ENCODE assay signal across 14 cellular contexts in genomic region chr12:121774968-121775474, GRCh38. TPM values are rescaled to one million over a fixed set of nuclear protein-coding genes. Genes with fewer than 3 reads are reported as not detected.
DNase-seq lines count a peak whose midpoint lies in the region; ATAC-seq and TF ChIP-seq lines count a peak whose summit lies in the region.
"Had no signal": no experiment of that assay in that cellular context is flagged by ENCODE, and none has a peak within 500 bp of the region (broad histone marks: within the 10 kb centered on the region; RNA-seq: fewer than 3 reads in every experiment).

No MANE protein-coding gene starts in this region.

- H3K4me3 Mint-ChIP-seq in activated CD4-positive, alpha-beta T cell treated with anti-CD3 and anti-CD28 coated beads, Interleukin-2, amount 10 ng/mL, durations not matched to agents 7 days and 5 days, result no peak overlapping the region
- no peak overlapping the region for H3K4me3 Mint-ChIP-seq in activated CD4-positive, alpha-beta T cell treated with anti-CD3 and anti-CD28 coated beads for 36 hours
- H3K4me3 Mint-ChIP-seq in activated B cell treated with CpG ODN at 0.5 μM for 24 hours, result no peak overlapping the region
- H3K4me3 Mint-ChIP-seq in stimulated activated naive B cell treated with anti-CD40 and anti-IgM and Interleukin-4, amounts not matched to agents 10 μg/mL and 1 μg/mL and 100 μg/mL, for 72 hours, result peak overlapping the region in 1 of 2 donors; percentile 32
- H3K4me3 Mint-ChIP-seq: CD4-positive, alpha-beta memory T cell; stimulated activated naive CD8-positive, alpha-beta T cell treated with anti-CD3 and anti-CD28 coated beads, Interleukin-15, Interleukin-2, amounts not matched to agents 100 ng/mL and 50 ng/mL, for 24 hours had no signal

- no peaks in the 10 kb centered on the region for H3K27me3 Mint-ChIP-seq in activated CD4-positive, alpha-beta T cell treated with anti-CD3 and anti-CD28 coated beads, Interleukin-2, amount 10 ng/mL, durations not matched to agents 7 days and 5 days
- H3K27me3 Mint-ChIP-seq in activated CD4-positive, alpha-beta T cell treated with anti-CD3 and anti-CD28 coated beads for 36 hours, result no peaks in the 10 kb centered on the region
- no peaks in the 10 kb centered on the region for H3K27me3 Mint-ChIP-seq in activated B cell treated with CpG ODN at 0.5 μM for 24 hours
- H3K27me3 Mint-ChIP-seq in stimulated activated naive B cell treated with anti-CD40 and anti-IgM and Interleukin-4, amounts not matched to agents 10 μg/mL and 1 μg/mL and 100 μg/mL, for 72 hours, result no peaks in the 10 kb centered on the region
- H3K27me3 Mint-ChIP-seq: CD4-positive, alpha-beta memory T cell; stimulated activated naive CD8-positive, alpha-beta T cell treated with anti-CD3 and anti-CD28 coated beads, Interleukin-15, Interleukin-2, amounts not matched to agents 100 ng/mL and 50 ng/mL, for 24 hours had no signal

- peaks cover 25% of the 10 kb centered on the region for H3K4me1 Mint-ChIP-seq in activated CD4-positive, alpha-beta T cell treated with anti-CD3 and anti-CD28 coated beads, Interleukin-2, amount 10 ng/mL, durations not matched to agents 7 days and 5 days
- H3K4me1 Mint-ChIP-seq in activated CD4-positive, alpha-beta T cell treated with anti-CD3 and anti-CD28 coated beads for 36 hours, result peaks cover 16% of the 10 kb centered on the region
- peaks cover 23% of the 10 kb centered on the region for H3K4me1 Mint-ChIP-seq in activated B cell treated with CpG ODN at 0.5 μM for 24 hours
- H3K4me1 Mint-ChIP-seq in stimulated activated naive B cell treated with anti-CD40 and anti-IgM and Interleukin-4, amounts not matched to agents 10 μg/mL and 1 μg/mL and 100 μg/mL, for 72 hours, result peaks cover 20 to 45% of the 10 kb centered on the region in 2 donors

- DNase-seq in activated CD4-positive, alpha-beta T cell treated with anti-CD3 and anti-CD28 coated beads, Interleukin-2, amount 10 ng/mL, durations not matched to agents 7 days and 5 days, result no peak
- no peak for DNase-seq in activated CD4-positive, alpha-beta T cell treated with anti-CD3 and anti-CD28 coated beads for 36 hours
- DNase-seq in activated B cell treated with CpG ODN at 0.5 μM for 24 hours (no peak), kidney epithelial cell (ENCODE audit: low read depth) (no peak), HCEC 1CT (no peak), LoVo (ENCODE audit: low spot score) (no peak)
- DNase-seq in stimulated activated naive B cell treated with anti-CD40 and anti-IgM and Interleukin-4, amounts not matched to agents 10 μg/mL and 1 μg/mL and 100 μg/mL, for 72 hours, result no peak
- DNase-seq: CD4-positive, alpha-beta memory T cell; NCI-H146; NCI-H510A; WERI-Rb-1 had no signal

- H3K27ac Mint-ChIP-seq in activated CD4-positive, alpha-beta T cell treated with anti-CD3 and anti-CD28 coated beads, Interleukin-2, amount 10 ng/mL, durations not matched to agents 7 days and 5 days, result peak overlapping the region; percentile 66
- no peak overlapping the region for H3K27ac Mint-ChIP-seq in activated CD4-positive, alpha-beta T cell treated with anti-CD3 and anti-CD28 coated beads for 36 hours
- peak overlapping the region; percentile 24 for H3K27ac Mint-ChIP-seq in activated B cell treated with CpG ODN at 0.5 μM for 24 hours
- peak overlapping the region; percentile 77 for H3K27ac Mint-ChIP-seq in stimulated activated naive B cell treated with anti-CD40 and anti-IgM and Interleukin-4, amounts not matched to agents 10 μg/mL and 1 μg/mL and 100 μg/mL, for 72 hours
- H3K27ac Mint-ChIP-seq: stimulated activated naive CD8-positive, alpha-beta T cell treated with anti-CD3 and anti-CD28 coated beads, Interleukin-15, Interleukin-2, amounts not matched to agents 100 ng/mL and 50 ng/mL, for 24 hours had no signal

- H3K4me3 ChIP-seq in kidney epithelial cell (ENCODE audit: low read depth, low read length), result no peak overlapping the region
- H3K4me3 ChIP-seq: body of pancreas had no signal

- no peak for ATAC-seq in activated CD4-positive, alpha-beta T cell treated with anti-CD3 and anti-CD28 coated beads for 36 hours
- no peak for ATAC-seq in activated B cell treated with CpG ODN at 0.5 μM for 24 hours (ENCODE audit: low read depth)
- ATAC-seq in stimulated activated naive B cell treated with anti-CD40 and anti-IgM and Interleukin-4, amounts not matched to agents 10 μg/mL and 1 μg/mL and 100 μg/mL, for 72 hours (replicated peaks), result no peak
- ATAC-seq in GM19452 (IDR thresholded peaks at IDR 0.05; ENCODE audit: unreplicated experiment), result no peak
- ATAC-seq: body of pancreas had no signal

- TF ChIP-seq CTCF in activated B cell treated with CpG ODN at 0.5 μM for 24 hours (IDR thresholded peaks at IDR 0.05) (no peak), kidney epithelial cell (IDR thresholded peaks at IDR 0.05; ENCODE audit: insufficient read depth, low read length, poor library complexity, severe bottlenecking) (peak; percentile 0)

- POLR2A ChIA-PET in activated CD4-positive, alpha-beta T cell treated with anti-CD3 and anti-CD28 coated beads, Interleukin-2, amount 10 ng/mL, durations not matched to agents 7 days and 5 days (lab: Charles Lee), result no interaction called here
- POLR2A ChIA-PET in activated CD4-positive, alpha-beta T cell treated with anti-CD3 and anti-CD28 coated beads for 36 hours (lab: Charles Lee), result no interaction called here
- POLR2A ChIA-PET in activated B cell treated with CpG ODN at 0.5 μM for 24 hours (lab: Charles Lee), result interaction anchor here (0.8 to 33.0 kb wide), 2 partner anchors 10 to 27 kb away, joined by 3 to 1155 read pairs; partner anchors contain the start of genes RHOF and SETD1B

- peaks cover 4% of the 10 kb centered on the region for H3K36me3 ChIP-seq in kidney epithelial cell (ENCODE audit: control insufficient read depth, insufficient read depth, low read length)

- no peaks in the 10 kb centered on the region for H3K9me3 Mint-ChIP-seq in activated CD4-positive, alpha-beta T cell treated with anti-CD3 and anti-CD28 coated beads, Interleukin-2, amount 10 ng/mL, durations not matched to agents 7 days and 5 days
- no peaks in the 10 kb centered on the region for H3K9me3 Mint-ChIP-seq in activated CD4-positive, alpha-beta T cell treated with anti-CD3 and anti-CD28 coated beads for 36 hours (ENCODE audit: low read depth)
- H3K9me3 Mint-ChIP-seq in activated B cell treated with CpG ODN at 0.5 μM for 24 hours, result no peaks in the 10 kb centered on the region
- H3K9me3 Mint-ChIP-seq in stimulated activated naive B cell treated with anti-CD40 and anti-IgM and Interleukin-4, amounts not matched to agents 10 μg/mL and 1 μg/mL and 100 μg/mL, for 72 hours, result no peaks in the 10 kb centered on the region
- H3K9me3 Mint-ChIP-seq: CD4-positive, alpha-beta memory T cell; stimulated activated naive CD8-positive, alpha-beta T cell treated with anti-CD3 and anti-CD28 coated beads, Interleukin-15, Interleukin-2, amounts not matched to agents 100 ng/mL and 50 ng/mL, for 24 hours had no signal

- CTCF ChIA-PET in activated CD4-positive, alpha-beta T cell treated with anti-CD3 and anti-CD28 coated beads, Interleukin-2, amount 10 ng/mL, durations not matched to agents 7 days and 5 days (lab: Charles Lee), result interaction anchor here (0.6 to 40.9 kb wide), 5 partner anchors 9 to 698 kb away, joined by 3 to 1058 read pairs (median 5); partner anchors contain the start of genes RHOF and SETD1B
- CTCF ChIA-PET in activated CD4-positive, alpha-beta T cell treated with anti-CD3 and anti-CD28 coated beads for 36 hours (lab: Charles Lee), result interaction anchor here (0.6 to 15.9 kb wide), 4 partner anchors 11 to 77 kb away, joined by 4 to 343 read pairs (median 7); partner anchors contain the start of gene RHOF
- CTCF ChIA-PET in activated B cell treated with CpG ODN at 0.5 μM for 24 hours (lab: Charles Lee), result interaction anchor here (1.0 to 15.0 kb wide), 3 partner anchors 18 to 77 kb away, joined by 3 to 387 read pairs (median 21); partner anchors contain the start of gene RHOF

- intact Hi-C loops in activated CD4-positive, alpha-beta T cell treated with anti-CD3 and anti-CD28 coated beads for 36 hours (cut with DNase I, micrococcal nuclease), result loop anchor here (5.0 kb wide), 3 partner anchors 37 to 273 kb away; no protein-coding TSS in a partner anchor
- intact Hi-C loops in activated B cell treated with CpG ODN at 0.5 μM for 24 hours (cut with micrococcal nuclease), result loop anchor here (5.0 kb wide), 2 partner anchors 148 to 283 kb away; partner anchors contain the start of gene ORAI1

- no peaks in the 10 kb centered on the region for H3K27me3 ChIP-seq in kidney epithelial cell (ENCODE audit: control insufficient read depth, insufficient read depth, low read length)
- H3K27me3 ChIP-seq: body of pancreas had no signal

- H3K36me3 Mint-ChIP-seq in activated CD4-positive, alpha-beta T cell treated with anti-CD3 and anti-CD28 coated beads, Interleukin-2, amount 10 ng/mL, durations not matched to agents 7 days and 5 days (ENCODE audit: low read depth), result peaks cover 11% of the 10 kb centered on the region
- peaks cover 18% of the 10 kb centered on the region for H3K36me3 Mint-ChIP-seq in activated CD4-positive, alpha-beta T cell treated with anti-CD3 and anti-CD28 coated beads for 36 hours (ENCODE audit: low read depth)
- peaks cover 18% of the 10 kb centered on the region for H3K36me3 Mint-ChIP-seq in activated B cell treated with CpG ODN at 0.5 μM for 24 hours (ENCODE audit: low read depth)
- H3K36me3 Mint-ChIP-seq in stimulated activated naive B cell treated with anti-CD40 and anti-IgM and Interleukin-4, amounts not matched to agents 10 μg/mL and 1 μg/mL and 100 μg/mL, for 72 hours, result peaks cover 21 to 29% of the 10 kb centered on the region in 2 donors

RNA-seq across cellular contexts. Expression of gene RHOF, which starts 18.5 kb away (rescaled TPM):
- 100 to 1,000 TPM; 132 to 148 TPM for total RNA-seq in activated CD4-positive, alpha-beta T cell treated with anti-CD3 and anti-CD28 coated beads, Interleukin-2, amount 10 ng/mL, durations not matched to agents 7 days and 5 days
- 100 to 1,000 TPM in 1 of 2 experiments, 10 to 100 TPM in 1; 100.0 to 105 TPM for total RNA-seq in activated CD4-positive, alpha-beta T cell treated with anti-CD3 and anti-CD28 coated beads for 36 hours
- 133 and 142 TPM in 2 replicates for total RNA-seq in activated B cell treated with CpG ODN at 0.5 μM for 24 hours
- 194 and 311 TPM in 2 replicates for total RNA-seq in kidney epithelial cell

RNA-seq across cellular contexts. Expression of gene SETD1B, which starts 28.8 kb away (rescaled TPM):
- total RNA-seq in activated CD4-positive, alpha-beta T cell treated with anti-CD3 and anti-CD28 coated beads, Interleukin-2, amount 10 ng/mL, durations not matched to agents 7 days and 5 days, result 10 to 100 TPM; 32.6 to 34.1 TPM
- 10 to 100 TPM; 13.7 to 14.0 TPM for total RNA-seq in activated CD4-positive, alpha-beta T cell treated with anti-CD3 and anti-CD28 coated beads for 36 hours
- total RNA-seq in activated B cell treated with CpG ODN at 0.5 μM for 24 hours (36.0 and 40.3 TPM in 2 replicates), kidney epithelial cell (8.1 and 9.6 TPM in 2 replicates)
